ENCODE assay signal across 9 cellular contexts in the genomic region with DNA sequence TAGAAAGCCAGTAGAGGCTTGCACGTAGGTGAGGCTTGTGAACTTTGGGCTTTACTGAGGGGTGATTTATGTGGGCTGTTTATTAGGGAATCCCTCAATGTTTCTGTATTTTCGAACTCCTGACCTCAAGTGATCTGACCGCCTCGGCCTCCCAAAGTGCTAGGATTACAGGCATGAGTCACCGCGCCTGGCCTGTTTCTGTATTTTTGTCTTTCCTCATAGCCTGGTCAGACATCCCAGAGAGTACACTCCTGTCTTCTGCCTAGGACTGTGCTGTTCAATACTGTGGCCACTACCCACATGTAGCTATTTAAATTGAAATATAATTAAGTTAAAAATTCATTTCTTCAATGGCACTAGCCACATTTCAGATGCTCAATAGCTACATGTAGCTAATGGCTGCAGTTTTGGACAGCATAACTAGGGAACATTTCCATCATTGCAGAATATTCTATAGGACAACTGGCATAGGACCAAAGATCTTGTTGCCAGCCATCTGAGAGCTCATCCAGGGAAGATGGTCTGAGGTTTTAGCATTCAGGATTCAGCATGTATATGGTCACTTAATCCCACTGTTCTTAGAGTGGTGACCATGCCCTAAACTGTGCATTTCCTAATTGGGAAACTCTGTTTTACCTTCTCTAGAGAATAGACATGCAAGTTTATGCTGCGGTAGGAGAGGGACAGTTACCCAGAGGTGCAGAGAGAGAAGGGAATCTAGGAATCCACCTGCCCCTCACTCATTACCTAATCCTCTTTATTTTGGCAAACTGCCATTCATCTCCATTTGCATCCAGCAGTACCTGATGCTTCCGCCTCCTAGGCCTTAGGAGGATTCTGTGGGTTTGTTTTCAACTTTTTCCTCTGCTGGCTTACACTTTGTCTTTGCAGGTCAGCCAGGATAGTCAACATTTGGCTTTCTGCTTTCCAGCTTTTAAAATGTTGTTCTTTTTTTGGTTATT.
DNase-seq lines count a peak whose midpoint lies in the region; ATAC-seq and TF ChIP-seq lines count a peak whose summit lies in the region.
"Had no signal": no experiment of that assay in that cellular context is flagged by ENCODE, and none has a peak within 500 bp of the region (broad histone marks: within the 10 kb centered on the region; RNA-seq: fewer than 3 reads in every experiment).

No MANE protein-coding gene starts in this region.

- no peaks in the 10 kb centered on the region for H3F3A ChIP-seq in GM23338 (replicated peaks; ENCODE audit: low read depth)

- peaks cover 12% of the 10 kb centered on the region for H3K36me3 Mint-ChIP-seq in GM23338 (ENCODE audit: low read depth)
- H3K36me3 Mint-ChIP-seq in CD8-positive, alpha-beta memory T cell, result peaks cover under 1 to 12% (median 9%) of the 10 kb centered on the region in 3 donors

- H3K4me3 ChIP-seq in GM23338 (no peak overlapping the region), epithelial cell of esophagus (ENCODE audit: low read length) (no peak overlapping the region), prostate gland (no peak overlapping the region), stomach (no peak overlapping the region), breast epithelium (no peak overlapping the region)
- H3K4me3 ChIP-seq in CD8-positive, alpha-beta memory T cell (ENCODE audit: low read length), result no peak overlapping the region

- H3K4me1 ChIP-seq in GM23338 (ENCODE audit: insufficient read depth), result peaks cover 39% of the 10 kb centered on the region
- H3K4me1 ChIP-seq in prostate gland (replicated peaks), result peaks cover 6% of the 10 kb centered on the region
- peaks cover 0 to 36% (median 21%) of the 10 kb centered on the region in 4 donors for H3K4me1 ChIP-seq in stomach
- H3K4me1 ChIP-seq in breast epithelium, result no peaks in the 10 kb centered on the region
- H3K4me1 ChIP-seq in CD8-positive, alpha-beta memory T cell (ENCODE audit: insufficient read depth, low read length), result peaks cover 11% of the 10 kb centered on the region

- no peak for TF ChIP-seq EP300 in stomach (IDR thresholded peaks at IDR 0.05)

- no peak for TF ChIP-seq CTCF in GM23338 (conservative IDR thresholded peaks at IDR 0.05; ENCODE audit: low read depth in 2 of 2)
- no peak for TF ChIP-seq CTCF in epithelial cell of esophagus (IDR thresholded peaks at IDR 0.05; ENCODE audit: insufficient read depth, low read depth, low read length, missing control alignments)
- no peak for TF ChIP-seq CTCF in prostate gland (IDR thresholded peaks at IDR 0.05)
- TF ChIP-seq CTCF in stomach (IDR thresholded peaks at IDR 0.05), result no peak
- no peak for TF ChIP-seq CTCF in breast epithelium (IDR thresholded peaks at IDR 0.05)

- H3K4me3 Mint-ChIP-seq in GM23338, result no peak overlapping the region
- no peak overlapping the region for H3K4me3 Mint-ChIP-seq in CD8-positive, alpha-beta memory T cell

- no peaks in the 10 kb centered on the region for H3K27me3 Mint-ChIP-seq in GM23338 (ENCODE audit: insufficient read depth, low read depth, poor library complexity)
- peaks cover 0 to 1% of the 10 kb centered on the region in 2 donors for H3K27me3 Mint-ChIP-seq in CD8-positive, alpha-beta memory T cell

- peaks cover 81% of the 10 kb centered on the region for H3K79me2 ChIP-seq in GM23338 (replicated peaks; ENCODE audit: insufficient read depth)

- ATAC-seq in GM23338 (peak; percentile 80), HG03342 (IDR thresholded peaks at IDR 0.05; ENCODE audit: unreplicated experiment) (no peak)

- H4K20me1 ChIP-seq in GM23338 (replicated peaks; ENCODE audit: insufficient read depth), result no peaks in the 10 kb centered on the region

- H3K4me2 ChIP-seq in GM23338, result peak overlapping the region; percentile 18; the same call in 1 of the 2 replicates

- peak; percentile 11 for DNase-seq in GM23338 (ENCODE audit: low spot score)
- peak; percentile 26 for DNase-seq in NCI-H2196 (lab: John Stamatoyannopoulos, UW; ENCODE audit: unreplicated experiment)
- peak; percentile 41 for DNase-seq in epithelial cell of esophagus (ENCODE audit: low read depth)
- DNase-seq in prostate gland (ENCODE audit: low spot score), result peak; percentile 16
- no peak for DNase-seq in stomach
- DNase-seq in breast epithelium (ENCODE audit: low spot score in 2 of 2), result no peak
- DNase-seq in CD8-positive, alpha-beta memory T cell, result no peak

- 28% methylated on average over 8 of the region's 8 CpGs for WGBS in prostate gland
- WGBS in stomach, 5 donors, result 60 to 81% (median 65%) methylated on average over 8 of the region's 8 CpGs

- no peaks in the 10 kb centered on the region for H3K9me2 ChIP-seq in GM23338 (ENCODE audit: insufficient read depth)

- intact Hi-C loops in prostate gland (cut with DNase I) (no loop called here), stomach (cut with DNase I; ENCODE audit: low total_unique reads) (no loop called here), breast epithelium (cut with DNase I; ENCODE audit: low total_unique reads) (no loop called here)

- peaks cover 40% of the 10 kb centered on the region for H3K4me1 Mint-ChIP-seq in GM23338
- H3K4me1 Mint-ChIP-seq in CD8-positive, alpha-beta memory T cell, result peaks cover 23 to 40% (median 28%) of the 10 kb centered on the region in 3 donors

- H3K36me3 ChIP-seq in GM23338 (ENCODE audit: insufficient read depth), result no peaks in the 10 kb centered on the region
- H3K36me3 ChIP-seq in prostate gland, result no peaks in the 10 kb centered on the region
- no peaks in the 10 kb centered on the region for H3K36me3 ChIP-seq in stomach
- H3K36me3 ChIP-seq in breast epithelium, result no peaks in the 10 kb centered on the region
- no peaks in the 10 kb centered on the region for H3K36me3 ChIP-seq in CD8-positive, alpha-beta memory T cell (ENCODE audit: insufficient read depth, low read length)
- H3K36me3 ChIP-seq: neutrophil had no signal

- H3K27ac ChIP-seq in GM23338 (ENCODE audit: low read depth) (0 out of 2 replicates have a peak overlapping the region, but pooled peaks have one; percentile 8), prostate gland (peak overlapping the region in 1 of 2 donors; percentile 37), stomach (peak overlapping the region in 2 of 5 donors; percentile 16 to 32), breast epithelium (no peak overlapping the region)
- H3K27ac ChIP-seq in CD8-positive, alpha-beta memory T cell (ENCODE audit: low read depth, low read length), result no peak overlapping the region
- H3K27ac ChIP-seq: neutrophil had no signal

- H3K27me3 ChIP-seq in GM23338 (ENCODE audit: insufficient read depth) (no peaks in the 10 kb centered on the region), prostate gland (replicated peaks; ENCODE audit: insufficient read depth) (no peaks in the 10 kb centered on the region), stomach (no peaks in the 10 kb centered on the region), breast epithelium (no peaks in the 10 kb centered on the region)
- H3K27me3 ChIP-seq in CD8-positive, alpha-beta memory T cell (ENCODE audit: insufficient read depth, low read length, poor library complexity, severe bottlenecking), result no peaks in the 10 kb centered on the region
- H3K27me3 ChIP-seq: neutrophil had no signal

- TF ChIP-seq POLR2A in prostate gland (IDR thresholded peaks at IDR 0.05) (no peak), stomach (IDR thresholded peaks at IDR 0.05) (no peak), breast epithelium (IDR thresholded peaks at IDR 0.05) (no peak)

- H2AFZ ChIP-seq in GM23338, result no peak overlapping the region

- H3K9me3 ChIP-seq in prostate gland (no peaks in the 10 kb centered on the region), stomach (peaks cover 0 to 3% (median 0%) of the 10 kb centered on the region in 4 donors), breast epithelium (no peaks in the 10 kb centered on the region)
- no peaks in the 10 kb centered on the region for H3K9me3 ChIP-seq in CD8-positive, alpha-beta memory T cell (ENCODE audit: low read length)
- H3K9me3 ChIP-seq: neutrophil had no signal

- CTCF ChIA-PET in CD8-positive, alpha-beta memory T cell (lab: Charles Lee), result no interaction called here

- H3K9me3 Mint-ChIP-seq in GM23338, result peaks cover 12% of the 10 kb centered on the region
- peaks cover 0 to 6% (median 4%) of the 10 kb centered on the region in 5 donors for H3K9me3 Mint-ChIP-seq in CD8-positive, alpha-beta memory T cell

- POLR2A ChIA-PET in CD8-positive, alpha-beta memory T cell (lab: Charles Lee), result no interaction called here

- H3K27ac Mint-ChIP-seq in GM23338, result no peak overlapping the region
- no peak overlapping the region for H3K27ac Mint-ChIP-seq in CD8-positive, alpha-beta memory T cell

TF ChIP-seq in GM23338, 12 proteins besides CTCF, POLR2A, EP300 and RAD21 (continues in another document):
- no peak for TF ChIP-seq EZH2phosphoT487 (IDR thresholded peaks at IDR 0.05; ENCODE audit: unreplicated experiment)

Comparison
In these comparisons a context has a peak if more than half of its experiments do, and no peak if none do; other contexts are left out.
1. DNase-seq: peak in GM23338 (single experiment), NCI-H2196 (single experiment), epithelial cell of esophagus (single experiment) and prostate gland (single experiment); none in stomach (single experiment), breast epithelium (0 of 2) and CD8-positive, alpha-beta memory T cell (0 of 5).